ENCODE assay signal across 8 cellular contexts in genomic region chr1:12143631-12144155, GRCh38. TPM values are rescaled to one million over a fixed set of nuclear protein-coding genes. Genes with fewer than 3 reads are reported as not detected.
DNase-seq lines count a peak whose midpoint lies in the region; ATAC-seq and TF ChIP-seq lines count a peak whose summit lies in the region.

No MANE protein-coding gene starts in this region.

- H3K27ac Mint-ChIP-seq in natural killer cell = peak overlapping the region; percentile 73 to 86
- no peak overlapping the region for H3K27ac Mint-ChIP-seq in progenitor cell of endocrine pancreas

- no peak; the same call in 1 of the 2 replicates for TF ChIP-seq CTCF in AG10803 (conservative IDR thresholded peaks at IDR 0.05; ENCODE audit: low read length)
- no peak for TF ChIP-seq CTCF in epithelial cell of esophagus (IDR thresholded peaks at IDR 0.05; ENCODE audit: insufficient read depth, low read depth, low read length, missing control alignments)
- TF ChIP-seq CTCF in natural killer cell (IDR thresholded peaks at IDR 0.05) = no peak
- no peak for TF ChIP-seq CTCF in progenitor cell of endocrine pancreas (IDR thresholded peaks at IDR 0.05; ENCODE audit: unreplicated experiment)

- H3K4me1 Mint-ChIP-seq in natural killer cell = peaks cover 25 to 44% of the 10 kb centered on the region in 2 donors
- peaks cover 3% of the 10 kb centered on the region for H3K4me1 Mint-ChIP-seq in progenitor cell of endocrine pancreas (ENCODE audit: low read depth)

- H3K4me3 Mint-ChIP-seq in natural killer cell (peak overlapping the region; percentile 26), progenitor cell of endocrine pancreas (ENCODE audit: low read depth) (no peak overlapping the region)

- DNase-seq in AG10803 (ENCODE audit: low read depth) = peak; percentile 99
- DNase-seq in T1000 (lab: John Stamatoyannopoulos, UW) = peak; percentile 94
- peak; percentile 93 for DNase-seq in epithelial cell of esophagus (ENCODE audit: low read depth)
- DNase-seq in natural killer cell = no peak
- no peak for DNase-seq in progenitor cell of endocrine pancreas (ENCODE audit: low spot score, unreplicated experiment)
- DNase-seq in activated CD4-positive, CD25-positive, alpha-beta regulatory T cell (lab: John Stamatoyannopoulos, UW) = no peak

- intact Hi-C loops in natural killer cell (cut with micrococcal nuclease) = no loop called here

- H3K9me3 Mint-ChIP-seq in natural killer cell = no peaks in the 10 kb centered on the region
- H3K9me3 Mint-ChIP-seq in progenitor cell of endocrine pancreas (ENCODE audit: low read depth) = no peaks in the 10 kb centered on the region

- ATAC-seq in GM21786 (IDR thresholded peaks at IDR 0.05; ENCODE audit: unreplicated experiment) = peak; percentile 39
- peak; percentile 55 to 62 (median 57) for ATAC-seq in natural killer cell
- no peak for ATAC-seq in HG03439 (IDR thresholded peaks at IDR 0.05; ENCODE audit: unreplicated experiment)

- no peaks in the 10 kb centered on the region for H3K27me3 Mint-ChIP-seq in natural killer cell (ENCODE audit: low read depth in 2 of 2)
- H3K27me3 Mint-ChIP-seq in progenitor cell of endocrine pancreas = peaks cover 14% of the 10 kb centered on the region

- H3K36me3 Mint-ChIP-seq in natural killer cell (no peaks in the 10 kb centered on the region), progenitor cell of endocrine pancreas (ENCODE audit: insufficient read depth) (no peaks in the 10 kb centered on the region)

- H3K4me3 ChIP-seq in AG10803 (ENCODE audit: low read length) (no peak overlapping the region), epithelial cell of esophagus (ENCODE audit: low read length) (no peak overlapping the region)

RNA-seq across cellular contexts. Expression of gene TNFRSF1B, which starts 23.1 kb away (rescaled TPM):
- total RNA-seq in natural killer cell (100 to 1,000 TPM; 152 to 173 (median 172) TPM), progenitor cell of endocrine pancreas (not detected in 2 replicates)

Comparison
In these comparisons a context has a peak if more than half of its experiments do, and no peak if none do; other contexts are left out.
1. DNase-seq: peak in AG10803 (single experiment), T1000 (single experiment) and epithelial cell of esophagus (single experiment); none in natural killer cell (single experiment), progenitor cell of endocrine pancreas (single experiment) and activated CD4-positive, CD25-positive, alpha-beta regulatory T cell (0 of 4).
2. RNA of gene TNFRSF1B, which starts 23.1 kb away (total RNA-seq): 152 to 173 TPM in natural killer cell; not detected in progenitor cell of endocrine pancreas; every median in the first group is over 100 times any median in the second.